Comparison of ENCODE assay signal across 8 cellular contexts in the genomic region with DNA sequence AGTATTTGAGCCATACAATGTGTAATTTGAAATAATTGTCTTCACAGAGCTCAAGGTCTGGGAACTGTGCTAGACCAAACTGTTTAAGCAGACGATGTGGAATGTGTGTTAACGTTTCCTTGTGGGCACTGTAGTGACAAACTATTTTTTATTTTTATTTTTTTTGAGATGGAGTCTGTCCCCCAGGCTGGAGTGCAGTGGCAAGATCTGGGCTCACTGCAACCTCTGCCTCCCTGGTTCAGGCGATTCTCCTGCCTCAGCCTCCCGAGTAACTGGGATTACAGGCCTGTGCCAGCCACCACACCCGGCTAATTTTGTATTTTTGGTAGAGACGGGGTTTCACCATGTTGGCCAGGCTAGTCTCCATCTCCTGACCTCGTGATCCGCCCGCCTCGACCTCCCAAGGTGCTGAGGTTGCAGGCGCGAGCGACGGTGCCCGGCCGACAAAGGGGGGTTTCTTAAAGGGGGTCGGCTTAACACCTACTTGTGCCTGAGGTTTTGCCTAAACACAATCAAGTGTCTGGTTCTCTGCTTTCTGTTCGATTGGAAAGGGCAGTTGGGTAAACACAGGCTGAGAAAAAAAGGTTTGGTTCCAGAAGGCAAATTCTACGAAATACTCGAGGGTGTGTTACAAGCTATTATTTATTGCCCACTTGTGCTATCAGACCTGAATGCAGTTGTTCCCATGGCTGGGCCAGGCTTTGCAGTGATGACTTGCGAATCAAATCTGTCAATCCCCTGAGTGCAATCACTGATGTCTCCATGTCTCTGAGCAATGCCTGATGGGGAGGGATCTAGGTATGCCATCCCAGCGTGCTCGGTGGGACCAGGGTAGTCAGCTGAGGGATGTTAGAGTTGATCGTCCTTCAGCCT. TPM values are rescaled to one million over a fixed set of nuclear protein-coding genes. Genes with fewer than 3 reads are reported as not detected.
DNase-seq lines count a peak whose midpoint lies in the region; TF ChIP-seq lines count a peak whose summit lies in the region.

No MANE protein-coding gene starts in this region.

- no peak for DNase-seq in GM12864 (ENCODE audit: low read depth)
- no peak for DNase-seq in SK-N-MC (ENCODE audit: low read depth, low spot score)
- DNase-seq in fibroblast of lung (ENCODE audit: low read depth in 2 of 2), result no peak
- no peak for DNase-seq in sigmoid colon
- DNase-seq in EL, result no peak
- no peak for DNase-seq in NCI-H2107 (lab: John Stamatoyannopoulos, UW)
- DNase-seq in GM10248 (ENCODE audit: extremely low spot score), result no peak
- no peak for DNase-seq in NCI-H2081 treated with DMSO at 0.1 percent for 48 hours (lab: John Stamatoyannopoulos, UW)

- H2AFZ ChIP-seq in fibroblast of lung (ENCODE audit: low read length), result no peak overlapping the region

- intact Hi-C loops in sigmoid colon (cut with DNase I), result loop anchor here (5.0 kb wide), 4 partner anchors 146 to 551 kb away; a partner anchor contains a TSS

- CTCF ChIA-PET in GM10248 (lab: Yijun Ruan, JAX), result interaction anchor here (0.8 to 2.0 kb wide), 3 partner anchors 8 to 202 kb away, joined by 3 to 9 read pairs (median 6); no protein-coding TSS in a partner anchor

- no peak for TF ChIP-seq POLR2A in sigmoid colon (IDR thresholded peaks at IDR 0.05)

- H3K79me2 ChIP-seq in fibroblast of lung (ENCODE audit: control insufficient read depth, insufficient read depth, low read length), result peaks cover 42% of the 10 kb centered on the region

- peak overlapping the region; percentile 89 for H3K4me2 ChIP-seq in fibroblast of lung (ENCODE audit: extremely low read depth, insufficient read depth, low read length)

- POLR2A ChIA-PET in GM10248 (lab: Yijun Ruan, JAX), result interaction anchor here (1.0 to 1.8 kb wide), 5 partner anchors 9 to 183 kb away, joined by 3 to 7 read pairs (median 4); a partner anchor contains a TSS

- H3K9ac ChIP-seq in SK-N-MC (ENCODE audit: insufficient read length), result peak overlapping the region; percentile 96
- peak overlapping the region; percentile 83 for H3K9ac ChIP-seq in fibroblast of lung (ENCODE audit: insufficient read depth, low read length)

- H3K27ac ChIP-seq in SK-N-MC (peak overlapping the region; percentile 85), fibroblast of lung (ENCODE audit: insufficient read depth, low read length) (peak overlapping the region; percentile 79), sigmoid colon (peak overlapping the region; percentile 87 to 96 (median 92))

- peaks cover 8% of the 10 kb centered on the region for H3K4me1 ChIP-seq in fibroblast of lung (ENCODE audit: control insufficient read depth, extremely low read depth, insufficient read depth, low read length)
- H3K4me1 ChIP-seq in sigmoid colon, result peaks cover 0 to 31% (median 21%) of the 10 kb centered on the region in 4 donors

- H3K9me3 ChIP-seq in SK-N-MC (ENCODE audit: low read depth, low read length) (no peaks in the 10 kb centered on the region), fibroblast of lung (ENCODE audit: control insufficient read depth, insufficient read depth, low read depth, low read length) (no peaks in the 10 kb centered on the region), sigmoid colon (no peaks in the 10 kb centered on the region)

- H3K36me3 ChIP-seq in SK-N-MC (ENCODE audit: insufficient read depth, low read length), result peaks cover 59% of the 10 kb centered on the region
- peaks cover 37% of the 10 kb centered on the region for H3K36me3 ChIP-seq in fibroblast of lung (ENCODE audit: control insufficient read depth, insufficient read depth, low read length)
- peaks cover 38 to 50% (median 44%) of the 10 kb centered on the region in 4 donors for H3K36me3 ChIP-seq in sigmoid colon

- no peaks in the 10 kb centered on the region for H3K27me3 ChIP-seq in fibroblast of lung (ENCODE audit: control insufficient read depth, insufficient read depth, low read length)
- H3K27me3 ChIP-seq in sigmoid colon, result no peaks in the 10 kb centered on the region

- peaks cover 4% of the 10 kb centered on the region for H4K20me1 ChIP-seq in fibroblast of lung (ENCODE audit: control insufficient read depth, extremely low read depth, insufficient read depth, low read length)

- TF ChIP-seq EP300 in sigmoid colon (IDR thresholded peaks at IDR 0.05), result no peak

- 14 to 33% methylated on average over 24 of the region's 24 CpGs for WGBS in sigmoid colon, 2 donors

- TF ChIP-seq CTCF in GM12864 (IDR thresholded peaks at IDR 0.05; ENCODE audit: low read depth, low read length, missing control alignments), result no peak
- TF ChIP-seq CTCF in fibroblast of lung (conservative IDR thresholded peaks at IDR 0.05 in 1 of 2, IDR thresholded peaks at IDR 0.05 in 1 of 2; ENCODE audit: low read depth in 1 of 2, low read length in 2 of 2), result no peak
- no peak for TF ChIP-seq CTCF in sigmoid colon (IDR thresholded peaks at IDR 0.05)
- TF ChIP-seq CTCF in GM10248 (IDR thresholded peaks at IDR 0.05; ENCODE audit: control extremely low read depth, extremely low read depth, low read depth, missing control alignments), result no peak

- peak overlapping the region; percentile 85 for H3K4me3 ChIP-seq in GM12864 (ENCODE audit: low read depth, low read length)
- H3K4me3 ChIP-seq in SK-N-MC, result peak overlapping the region; percentile 91
- H3K4me3 ChIP-seq in fibroblast of lung (replicated peaks in 1 of 4; ENCODE audit: control extremely low read depth in 1 of 4, insufficient read depth in 1 of 4, low read depth in 3 of 4, low read length in 4 of 4), result peak overlapping the region; percentile 74 to 100 (median 93)
- H3K4me3 ChIP-seq in sigmoid colon, result peak overlapping the region; percentile 67 to 97 (median 90)

RNA-seq across cellular contexts. Expression of a gene that starts 1.3 kb away (rescaled TPM):
- total RNA-seq in fibroblast of lung (114 and 117 TPM in 2 replicates), sigmoid colon (10 to 100 TPM; 53.2 to 69.8 (median 65.2) TPM)
- polyA plus RNA-seq in fibroblast of lung (108 and 180 TPM in 2 replicates), sigmoid colon (100 to 1,000 TPM in 1 of 3 donors, 10 to 100 TPM in 2; 33.6 to 152 (median 47.6) TPM)
- polyA plus RNA-seq in fibroblast of lung (2012), result 87.4 and 148 TPM in 2 replicates
- 145 and 164 TPM in 2 replicates for polyA minus RNA-seq in fibroblast of lung (ENCODE audit: low replicate concordance)

RNA-seq across cellular contexts. Expression of a gene that starts 10.3 kb away (rescaled TPM):
- total RNA-seq in fibroblast of lung (77.0 and 86.0 TPM in 2 replicates), sigmoid colon (100 to 1,000 TPM; 105 to 131 (median 122) TPM)
- polyA plus RNA-seq in fibroblast of lung (98.2 and 130 TPM in 2 replicates), sigmoid colon (100 to 1,000 TPM; 103 to 121 (median 112) TPM)
- 72.3 and 106 TPM in 2 replicates for polyA plus RNA-seq in fibroblast of lung (2012)
- polyA minus RNA-seq in fibroblast of lung (ENCODE audit: low replicate concordance), result 95.5 and 145 TPM in 2 replicates

RNA-seq across cellular contexts. Expression of a gene that starts 38.8 kb away (rescaled TPM):
- total RNA-seq in fibroblast of lung, result 0.99 and 2.1 TPM in 2 replicates
- 0.16 and 0.35 TPM in 2 replicates for polyA plus RNA-seq in fibroblast of lung
- 0.59 and 1.3 TPM in 2 replicates for polyA plus RNA-seq in fibroblast of lung (2012)
- polyA minus RNA-seq in fibroblast of lung (ENCODE audit: low replicate concordance), result 0.82 and 1.2 TPM in 2 replicates
- 10 to 100 TPM; 14.8 to 37.5 (median 30.8) TPM for total RNA-seq in sigmoid colon
- polyA plus RNA-seq in sigmoid colon, result 1 to 10 TPM; 1.2 to 4.6 (median 1.2) TPM
